ENCODE assay signal across 15 cellular contexts in the genomic region with DNA sequence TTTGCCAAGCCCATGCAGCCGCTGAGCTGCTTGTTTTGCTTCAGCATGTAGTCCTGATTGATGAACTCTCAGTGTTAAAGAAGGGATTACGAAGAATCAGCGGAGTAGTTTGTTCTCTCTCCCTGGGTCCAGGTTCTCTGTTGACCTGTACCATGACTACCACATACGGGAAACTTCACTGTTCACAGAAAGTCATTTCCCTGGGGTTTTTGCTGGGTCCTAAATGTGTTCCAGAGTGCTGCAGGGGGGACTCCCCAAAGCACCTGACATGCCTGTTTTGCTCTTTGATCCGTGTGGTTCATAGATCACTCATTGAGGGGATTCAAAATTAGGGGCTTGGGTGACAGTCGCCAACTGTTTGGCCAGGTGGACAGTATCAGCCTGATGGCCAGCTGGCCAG.
"Had no signal": no experiment of that assay in that cellular context is flagged by ENCODE, and none has a peak within 500 bp of the region (broad histone marks: within the 10 kb centered on the region; RNA-seq: fewer than 3 reads in every experiment).

No MANE protein-coding gene starts in this region.

- H3K4me3 Mint-ChIP-seq: activated B cell treated with CpG ODN at 0.5 μM for 24 hours; activated CD4-positive, alpha-beta T cell treated with anti-CD3 and anti-CD28 coated beads, Interleukin-2, amount 10 ng/mL, durations not matched to agents 24 days and 14 days; endodermal cell; stimulated activated naive CD8-positive, alpha-beta T cell treated with anti-CD3 and anti-CD28 coated beads, Interleukin-15, amount 100 ng/mL, for 72 hours had no signal

- H3K27me3 Mint-ChIP-seq: activated B cell treated with CpG ODN at 0.5 μM for 24 hours; activated CD4-positive, alpha-beta T cell treated with anti-CD3 and anti-CD28 coated beads, Interleukin-2, amount 10 ng/mL, durations not matched to agents 24 days and 14 days; stimulated activated naive CD8-positive, alpha-beta T cell treated with anti-CD3 and anti-CD28 coated beads, Interleukin-15, amount 100 ng/mL, for 72 hours had no signal

- H3K27me3 ChIP-seq: breast epithelium, dorsolateral prefrontal cortex, gastrocnemius medialis, heart right ventricle, neural progenitor cell, ovary, upper lobe of right lung had no signal

- H3K36me3 ChIP-seq: ovary had no signal

- H3K9ac ChIP-seq: neural progenitor cell had no signal

- H3K4me3 ChIP-seq: breast epithelium, dorsolateral prefrontal cortex, gastrocnemius medialis, heart right ventricle, lower lobe of right lung, neural progenitor cell, ovary, upper lobe of right lung had no signal

- H3K27ac Mint-ChIP-seq: activated B cell treated with CpG ODN at 0.5 μM for 24 hours; activated CD4-positive, alpha-beta T cell treated with anti-CD3 and anti-CD28 coated beads, Interleukin-2, amount 10 ng/mL, durations not matched to agents 24 days and 14 days; endodermal cell; neural progenitor cell had no signal

- H2AFZ ChIP-seq: neural progenitor cell had no signal

- H3K9me3 ChIP-seq: breast epithelium, gastrocnemius medialis, heart right ventricle, lower lobe of right lung, ovary, upper lobe of right lung had no signal

- H3K9me3 Mint-ChIP-seq: activated B cell treated with CpG ODN at 0.5 μM for 24 hours; activated CD4-positive, alpha-beta T cell treated with anti-CD3 and anti-CD28 coated beads, Interleukin-2, amount 10 ng/mL, durations not matched to agents 24 days and 14 days; endodermal cell; neural progenitor cell; stimulated activated naive CD8-positive, alpha-beta T cell treated with anti-CD3 and anti-CD28 coated beads, Interleukin-15, amount 100 ng/mL, for 72 hours had no signal

- H3K4me2 ChIP-seq: neural progenitor cell had no signal

- H3K27ac ChIP-seq: breast epithelium, gastrocnemius medialis, lower lobe of right lung, neural progenitor cell, ovary, upper lobe of right lung had no signal

- DNase-seq: activated B cell treated with CpG ODN at 0.5 μM for 24 hours; activated CD4-positive, alpha-beta T cell treated with anti-CD3 and anti-CD28 coated beads, Interleukin-2, amount 10 ng/mL, durations not matched to agents 24 days and 14 days; activated effector memory CD4-positive, alpha-beta T cell treated with anti-CD3 and anti-CD28 coated beads, Interleukin-2, amount 50 U/mL, for 16 hours; aorta; dorsolateral prefrontal cortex; endodermal cell; gastrocnemius medialis; heart right ventricle; lower lobe of right lung; ovary; stimulated activated naive CD8-positive, alpha-beta T cell treated with anti-CD3 and anti-CD28 coated beads, Interleukin-15, amount 100 ng/mL, for 72 hours; upper lobe of right lung had no signal

- ATAC-seq: gastrocnemius medialis; lower lobe of right lung; sciatic nerve; stimulated activated naive CD8-positive, alpha-beta T cell treated with anti-CD3 and anti-CD28 coated beads, Interleukin-15, amount 100 ng/mL, for 72 hours; upper lobe of right lung had no signal
